4 cellular contexts compared by ENCODE assay signal in genomic region chr7:147296201-147296600, GRCh38.
"Had no signal": no experiment of that assay in that cellular context is flagged by ENCODE, and none has a peak within 500 bp of the region (broad histone marks: within the 10 kb centered on the region; RNA-seq: fewer than 3 reads in every experiment).

No MANE protein-coding gene starts in this region.

- H3K27ac ChIP-seq: HL-60 had no signal

- DNase-seq: IMR-90, KBM-7 had no signal

- H3K4me3 ChIP-seq: K562 had no signal
